14 cellular contexts compared by ENCODE assay signal in genomic region chr18:70469916-70470315, GRCh38.
DNase-seq lines count a peak whose midpoint lies in the region; ATAC-seq and TF ChIP-seq lines count a peak whose summit lies in the region.
"Had no signal": no experiment of that assay in that cellular context is flagged by ENCODE, and none has a peak within 500 bp of the region (broad histone marks: within the 10 kb centered on the region; RNA-seq: fewer than 3 reads in every experiment).

No MANE protein-coding gene starts in this region.

- ATAC-seq in activated CD8-positive, alpha-beta T cell treated with anti-CD3 and anti-CD28 coated beads for 36 hours: no peak
- ATAC-seq: activated T-cell treated with anti-CD3 and anti-CD28 coated beads, Interleukin-2, amount 50 U/mL, for 4 hours had no signal

- no peaks in the 10 kb centered on the region for H3K36me3 ChIP-seq in neuronal stem cell (replicated peaks in 1 of 2; ENCODE audit: control insufficient read depth in 2 of 2, insufficient read depth in 2 of 2, low read length in 2 of 2)

- no peaks in the 10 kb centered on the region for H3K4me1 ChIP-seq in neuronal stem cell (ENCODE audit: control insufficient read depth in 2 of 2, insufficient read depth in 1 of 2, low read depth in 1 of 2, low read length in 2 of 2)
- H3K4me1 ChIP-seq: parathyroid adenoma had no signal

- no peak overlapping the region for H2AK5ac ChIP-seq in neuronal stem cell (ENCODE audit: low read depth, low read length)

- no peak overlapping the region for H3K4me3 ChIP-seq in neuronal stem cell (ENCODE audit: low read length in 2 of 2)

- no peak overlapping the region for H2AFZ ChIP-seq in neuronal stem cell (ENCODE audit: low read length)
- H2AFZ ChIP-seq: parathyroid adenoma had no signal

- H4K91ac ChIP-seq in neuronal stem cell (ENCODE audit: low read depth, low read length, poor library complexity): no peak overlapping the region

- TF ChIP-seq CTCF in CD14-positive monocyte (IDR thresholded peaks at IDR 0.05): no peak
- TF ChIP-seq CTCF in activated CD8-positive, alpha-beta T cell treated with anti-CD3 and anti-CD28 coated beads for 36 hours (IDR thresholded peaks at IDR 0.05): no peak

- H3K36me3 Mint-ChIP-seq in CD14-positive monocyte: no peaks in the 10 kb centered on the region
- H3K36me3 Mint-ChIP-seq in activated CD8-positive, alpha-beta T cell treated with anti-CD3 and anti-CD28 coated beads for 36 hours (ENCODE audit: low read depth): no peaks in the 10 kb centered on the region

- no peak overlapping the region for H3K4ac ChIP-seq in neuronal stem cell (ENCODE audit: low read length)

- no peak overlapping the region for H3K14ac ChIP-seq in neuronal stem cell (ENCODE audit: low read length)

- H3K9ac ChIP-seq in neuronal stem cell (ENCODE audit: low read depth, low read length, poor library complexity): no peak overlapping the region
- H3K9ac ChIP-seq: parathyroid adenoma had no signal

- no peak overlapping the region for H2BK15ac ChIP-seq in neuronal stem cell (ENCODE audit: low read length)

- no peak overlapping the region for H3K4me2 ChIP-seq in neuronal stem cell (ENCODE audit: insufficient read depth, low read length, poor library complexity, severe bottlenecking)

- no peak overlapping the region for H4K8ac ChIP-seq in neuronal stem cell (ENCODE audit: low read depth, low read length)

- CTCF ChIA-PET in activated CD8-positive, alpha-beta T cell treated with anti-CD3 and anti-CD28 coated beads for 36 hours (lab: Charles Lee): interaction anchor here (1.1 to 8.2 kb wide), 2 partner anchors 21 to 156 kb away, joined by 3 to 44 read pairs; no protein-coding TSS in a partner anchor

- H3K27ac Mint-ChIP-seq in CD14-positive monocyte: no peak overlapping the region
- no peak overlapping the region for H3K27ac Mint-ChIP-seq in activated CD8-positive, alpha-beta T cell treated with anti-CD3 and anti-CD28 coated beads for 36 hours
- H3K27ac Mint-ChIP-seq: stimulated activated naive CD8-positive, alpha-beta T cell treated with anti-CD3 and anti-CD28 coated beads, Interleukin-15, Interleukin-2, amounts not matched to agents 100 ng/mL and 50 ng/mL, for 24 hours had no signal

- no peak overlapping the region for H3K18ac ChIP-seq in neuronal stem cell (ENCODE audit: low read length)

- POLR2A ChIA-PET in activated CD8-positive, alpha-beta T cell treated with anti-CD3 and anti-CD28 coated beads for 36 hours (lab: Charles Lee): no interaction called here

- H3K4me1 Mint-ChIP-seq in CD14-positive monocyte: peaks cover under 1% of the 10 kb centered on the region
- no peaks in the 10 kb centered on the region for H3K4me1 Mint-ChIP-seq in activated CD8-positive, alpha-beta T cell treated with anti-CD3 and anti-CD28 coated beads for 36 hours (ENCODE audit: low read depth)
- H3K4me1 Mint-ChIP-seq: central memory CD8-positive, alpha-beta T cell had no signal

- H2BK5ac ChIP-seq in neuronal stem cell (ENCODE audit: low read length): no peak overlapping the region

- no peak overlapping the region for H2BK12ac ChIP-seq in neuronal stem cell (ENCODE audit: low read length)

- WGBS in neuronal stem cell (ENCODE audit: extremely low coverage in 2 of 2, insufficient read length in 2 of 2, insufficient replicate concordance in 1 of 2), 2 donors: no CpG with 5 or more reads among the region's 5 CpGs

- H3K4me3 Mint-ChIP-seq in CD14-positive monocyte: no peak overlapping the region
- H3K4me3 Mint-ChIP-seq in activated CD8-positive, alpha-beta T cell treated with anti-CD3 and anti-CD28 coated beads for 36 hours: no peak overlapping the region
- H3K4me3 Mint-ChIP-seq: activated T-cell treated with anti-CD3 and anti-CD28 coated beads, Interleukin-2, amount 50 U/mL, for 4 hours; central memory CD8-positive, alpha-beta T cell; stimulated activated naive CD8-positive, alpha-beta T cell treated with anti-CD3 and anti-CD28 coated beads, Interleukin-15, Interleukin-2, amounts not matched to agents 100 ng/mL and 50 ng/mL, for 24 hours had no signal

- H3K79me1 ChIP-seq in neuronal stem cell (ENCODE audit: low read depth, low read length): no peaks in the 10 kb centered on the region

- no peak overlapping the region for H3K27ac ChIP-seq in neuronal stem cell (replicated peaks; ENCODE audit: low read length)
- H3K27ac ChIP-seq: parathyroid adenoma had no signal

- H3K9me3 Mint-ChIP-seq in CD14-positive monocyte: peaks cover 0 to 3% (median 0%) of the 10 kb centered on the region in 7 donors
- H3K9me3 Mint-ChIP-seq in activated CD8-positive, alpha-beta T cell treated with anti-CD3 and anti-CD28 coated beads for 36 hours: no peaks in the 10 kb centered on the region
- H3K9me3 Mint-ChIP-seq: activated T-cell treated with anti-CD3 and anti-CD28 coated beads, Interleukin-2, amount 50 U/mL, for 4 hours; central memory CD8-positive, alpha-beta T cell; stimulated activated naive CD8-positive, alpha-beta T cell treated with anti-CD3 and anti-CD28 coated beads, Interleukin-15, Interleukin-2, amounts not matched to agents 100 ng/mL and 50 ng/mL, for 24 hours had no signal

- no peak overlapping the region for H2BK120ac ChIP-seq in neuronal stem cell (ENCODE audit: low read depth, low read length)

- no peaks in the 10 kb centered on the region for H3K9me3 ChIP-seq in neuronal stem cell (replicated peaks in 1 of 2; ENCODE audit: control insufficient read depth in 2 of 2, insufficient read depth in 1 of 2, low read depth in 1 of 2, low read length in 2 of 2)

- no peak overlapping the region for H3K23ac ChIP-seq in neuronal stem cell (ENCODE audit: low read depth, low read length, poor library complexity)

- no peaks in the 10 kb centered on the region for H3K27me3 Mint-ChIP-seq in CD14-positive monocyte (ENCODE audit: low read depth in 3 of 3)
- H3K27me3 Mint-ChIP-seq in activated CD8-positive, alpha-beta T cell treated with anti-CD3 and anti-CD28 coated beads for 36 hours: peaks cover under 1% of the 10 kb centered on the region
- H3K27me3 Mint-ChIP-seq: central memory CD8-positive, alpha-beta T cell; stimulated activated naive CD8-positive, alpha-beta T cell treated with anti-CD3 and anti-CD28 coated beads, Interleukin-15, Interleukin-2, amounts not matched to agents 100 ng/mL and 50 ng/mL, for 24 hours had no signal

- no peaks in the 10 kb centered on the region for H3K27me3 ChIP-seq in neuronal stem cell (ENCODE audit: control insufficient read depth in 3 of 3, insufficient read depth in 3 of 3, low read depth in 1 of 3, low read length in 3 of 3)

- intact Hi-C loops in CD14-positive monocyte (cut with micrococcal nuclease): no loop called here
- intact Hi-C loops in activated CD8-positive, alpha-beta T cell treated with anti-CD3 and anti-CD28 coated beads for 36 hours (cut with micrococcal nuclease): no loop called here

- DNase-seq in DMS153 (lab: John Stamatoyannopoulos, UW) (peak; percentile 10), DMS153 treated with DMSO at 0.1 percent for 48 hours (lab: John Stamatoyannopoulos, UW; ENCODE audit: unreplicated experiment) (no peak), NCI-H82 treated with DMSO at 0.1 percent for 48 hours (lab: John Stamatoyannopoulos, UW; ENCODE audit: unreplicated experiment) (peak; percentile 35), cerebellar cortex (ENCODE audit: low spot score) (peak; percentile 96), pons (ENCODE audit: low spot score) (peak; percentile 79), CD14-positive monocyte (ENCODE audit: low spot score) (no peak), neuronal stem cell (ENCODE audit: low spot score) (no peak)
- no peak for DNase-seq in activated CD8-positive, alpha-beta T cell treated with anti-CD3 and anti-CD28 coated beads for 36 hours
- DNase-seq: activated T-cell treated with anti-CD3 and anti-CD28 coated beads, Interleukin-2, amount 50 U/mL, for 4 hours; DMS79; kidney had no signal

Comparison
In these comparisons a context has a peak if more than half of its experiments do, and no peak if none do; other contexts are left out.
1. DNase-seq: peak in DMS153 (single experiment), NCI-H82 treated with DMSO at 0.1 percent for 48 hours (single experiment), cerebellar cortex (single experiment) and pons (single experiment); none in DMS153 treated with DMSO at 0.1 percent for 48 hours (single experiment), CD14-positive monocyte (single experiment), neuronal stem cell (single experiment) and activated CD8-positive, alpha-beta T cell treated with anti-CD3 and anti-CD28 coated beads for 36 hours (single experiment).